ENCODE assay signal across 1 cellular context in the genomic region with DNA sequence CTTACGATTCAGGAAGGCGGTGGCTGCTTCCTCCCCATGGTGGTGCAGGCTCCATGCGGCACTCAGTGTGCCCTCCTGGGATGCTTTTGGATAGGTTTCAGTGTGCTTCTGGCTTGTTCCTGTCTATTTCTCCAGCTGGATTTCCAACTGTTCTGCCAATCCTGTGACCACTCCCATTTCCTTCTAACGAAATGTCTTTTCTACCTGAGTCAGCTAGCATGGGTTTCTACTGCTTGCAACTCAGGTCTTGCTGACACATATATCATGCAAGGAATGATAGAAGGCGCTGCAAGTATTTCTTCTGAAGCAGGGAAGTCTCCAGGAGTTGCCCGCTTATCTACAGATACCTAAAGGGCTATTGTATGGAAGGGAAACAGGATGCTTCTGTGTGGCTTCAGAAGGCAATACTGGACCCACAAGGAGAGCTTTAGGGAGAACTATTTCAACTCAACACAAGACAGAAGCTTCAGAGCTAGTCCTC.
TF ChIP-seq lines count a peak whose summit lies in the region.

No MANE protein-coding gene starts in this region.

TF ChIP-seq in endothelial cell of umbilical vein, 7 proteins besides CTCF, POLR2A, EP300 and RAD21 (continued from another document):
- TF ChIP-seq, protein P1, sequence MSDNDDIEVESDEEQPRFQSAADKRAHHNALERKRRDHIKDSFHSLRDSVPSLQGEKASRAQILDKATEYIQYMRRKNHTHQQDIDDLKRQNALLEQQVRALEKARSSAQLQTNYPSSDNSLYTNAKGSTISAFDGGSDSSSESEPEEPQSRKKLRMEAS (IDR thresholded peaks at IDR 0.05; ENCODE audit: insufficient read depth, insufficient read length): no peak
- TF ChIP-seq GATA2 (IDR thresholded peaks at IDR 0.05; ENCODE audit: insufficient read depth, insufficient read length, low read depth, low read length) (no peak), MYC (IDR thresholded peaks at IDR 0.05; ENCODE audit: low read depth, low read length) (no peak), POLR2AphosphoS5 (IDR thresholded peaks at IDR 0.05; ENCODE audit: insufficient read depth, low read depth, low read length) (no peak)
TF ChIP-seq in endothelial cell of umbilical vein: peak in this region for 0.
